24 cellular contexts compared by ENCODE assay signal in genomic region chr7:121046893-121047468, GRCh38. TPM values are rescaled to one million over a fixed set of nuclear protein-coding genes. Genes with fewer than 3 reads are reported as not detected.
"Had no signal": no experiment of that assay in that cellular context is flagged by ENCODE, and none has a peak within 500 bp of the region (broad histone marks: within the 10 kb centered on the region; RNA-seq: fewer than 3 reads in every experiment).

No MANE protein-coding gene starts in this region.

- H3K4me1 Mint-ChIP-seq: activated B cell treated with CpG ODN at 0.5 μM for 24 hours, T-cell had no signal

- H3K9me3 Mint-ChIP-seq: activated CD8-positive, alpha-beta T cell treated with anti-CD3 and anti-CD28 coated beads for 36 hours had no signal

- H3K27me3 ChIP-seq: heart left ventricle had no signal

- FAIRE-seq: islet of Langerhans had no signal

- H3K27ac Mint-ChIP-seq: activated B cell treated with CpG ODN at 0.5 μM for 24 hours; activated CD8-positive, alpha-beta T cell treated with anti-CD3 and anti-CD28 coated beads for 36 hours; activated naive CD4-positive, alpha-beta T cell treated with anti-CD3 and anti-CD28 coated beads, Interleukin-2, amount 50 U/mL, for 72 hours; mesothelial cell of epicardium; nephron progenitor cell; progenitor cell of endocrine pancreas; T-cell; type B pancreatic cell had no signal

- H3K4me3 Mint-ChIP-seq: activated B cell treated with CpG ODN at 0.5 μM for 24 hours; activated CD8-positive, alpha-beta T cell treated with anti-CD3 and anti-CD28 coated beads for 36 hours; mesothelial cell of epicardium; nephron progenitor cell; T-cell; type B pancreatic cell had no signal

- DNase-seq: activated B cell treated with CpG ODN at 0.5 μM for 24 hours; activated CD4-positive, alpha-beta T cell treated with anti-CD3 and anti-CD28 coated beads for 48 hours; activated CD8-positive, alpha-beta T cell treated with anti-CD3 and anti-CD28 coated beads for 36 hours; activated gamma-delta T cell; activated T-cell treated with anti-CD3 and anti-CD28 coated beads, Interleukin-2, amount 50 U/mL, for 48 hours; amniotic stem cell; caudate nucleus; heart left ventricle; left colon; nephron progenitor cell; occipital lobe; right cardiac atrium; small intestine; stimulated activated CD4-positive, alpha-beta T cell treated with anti-CD3 and anti-CD28 coated beads, Interleukin-4, amount 100 ng/mL, for 4 hours; stimulated activated CD8-positive, alpha-beta memory T cell treated with anti-CD3 and anti-CD28 coated beads, Interleukin-4, amount 100 ng/mL, for 48 hours; stimulated activated naive CD8-positive, alpha-beta T cell treated with anti-CD3 and anti-CD28 coated beads, Interleukin-15, Interleukin-2, amounts not matched to agents 100 U/mL and 50 U/mL, for 24 hours; T-cell; T1000 had no signal

- ATAC-seq: activated CD8-positive, alpha-beta T cell treated with anti-CD3 and anti-CD28 coated beads for 36 hours; activated naive CD4-positive, alpha-beta T cell treated with anti-CD3 and anti-CD28 coated beads, Interleukin-2, amount 50 U/mL, for 72 hours; heart left ventricle; left colon; right cardiac atrium; stimulated activated naive CD8-positive, alpha-beta T cell treated with anti-CD3 and anti-CD28 coated beads, Interleukin-15, Interleukin-2, amounts not matched to agents 100 U/mL and 50 U/mL, for 24 hours; T-cell had no signal

- H3K36me3 Mint-ChIP-seq: activated naive CD4-positive, alpha-beta T cell treated with anti-CD3 and anti-CD28 coated beads, Interleukin-2, amount 50 U/mL, for 72 hours; T-cell had no signal

- H3K27ac ChIP-seq: heart left ventricle had no signal

- H3K4me3 ChIP-seq: heart left ventricle, lung had no signal

- H3K27me3 Mint-ChIP-seq: activated CD8-positive, alpha-beta T cell treated with anti-CD3 and anti-CD28 coated beads for 36 hours; progenitor cell of endocrine pancreas; type B pancreatic cell had no signal

- H3K9me3 ChIP-seq: heart left ventricle had no signal

RNA-seq across cellular contexts. Expression of gene CPED1, which starts 58.5 kb away (rescaled TPM):
- total RNA-seq: activated CD8-positive, alpha-beta T cell treated with anti-CD3 and anti-CD28 coated beads for 36 hours; activated naive CD4-positive, alpha-beta T cell treated with anti-CD3 and anti-CD28 coated beads, Interleukin-2, amount 50 U/mL, for 72 hours had no signal
